8 cellular contexts compared by ENCODE assay signal in genomic region chr19:7944177-7944761, GRCh38. TPM values are rescaled to one million over a fixed set of nuclear protein-coding genes. Genes with fewer than 3 reads are reported as not detected.
DNase-seq lines count a peak whose midpoint lies in the region; ATAC-seq and TF ChIP-seq lines count a peak whose summit lies in the region.

No MANE protein-coding gene starts in this region.

- peak; percentile 25 for ATAC-seq in GM21786 (IDR thresholded peaks at IDR 0.05; ENCODE audit: unreplicated experiment)

- H3K4me3 ChIP-seq in LNCaP clone FGC (ENCODE audit: low read depth, low read length), result peak overlapping the region; percentile 85
- peak overlapping the region; percentile 82 for H3K4me3 ChIP-seq in fibroblast of villous mesenchyme (ENCODE audit: low read depth, low read length)
- peak overlapping the region; percentile 92 for H3K4me3 ChIP-seq in neural progenitor cell
- H3K4me3 ChIP-seq in stomach smooth muscle (ENCODE audit: low read length in 2 of 2), result peak overlapping the region; percentile 91 to 92

- peaks cover 4% of the 10 kb centered on the region for H3F3A ChIP-seq in neural progenitor cell (ENCODE audit: low read depth)

- peak overlapping the region; percentile 87 for H3K4me2 ChIP-seq in neural progenitor cell

- H3K4me3 Mint-ChIP-seq in neural progenitor cell, result peak overlapping the region; percentile 95

- H3K79me2 ChIP-seq in neural progenitor cell (ENCODE audit: low read depth), result peaks cover 29% of the 10 kb centered on the region

- H3K27me3 Mint-ChIP-seq in neural progenitor cell (ENCODE audit: insufficient read depth, low read depth), result peaks cover 4% of the 10 kb centered on the region

- H3K9ac ChIP-seq in neural progenitor cell (no peak overlapping the region), stomach smooth muscle (ENCODE audit: low read length in 2 of 2) (peak overlapping the region; percentile 80 to 81)

- TF ChIP-seq CTCF in LNCaP clone FGC (IDR thresholded peaks at IDR 0.05; ENCODE audit: control insufficient read depth, extremely low read depth, insufficient read depth) (peak; percentile 79), RWPE1 (conservative IDR thresholded peaks at IDR 0.05; ENCODE audit: low read depth) (peak; percentile 81), fibroblast of villous mesenchyme (IDR thresholded peaks at IDR 0.05; ENCODE audit: insufficient read depth, low read depth, low read length) (peak; percentile 83), neural progenitor cell (IDR thresholded peaks at IDR 0.05) (peak; percentile 89)

- H3K4me1 ChIP-seq in neural progenitor cell (peaks cover 5% of the 10 kb centered on the region), stomach smooth muscle (ENCODE audit: control insufficient read depth, insufficient read depth, low read length) (peaks cover 36% of the 10 kb centered on the region)

- peak overlapping the region; percentile 95 for H3K27ac Mint-ChIP-seq in neural progenitor cell

- H3K36me3 ChIP-seq in neural progenitor cell, result no peaks in the 10 kb centered on the region
- peaks cover 7 to 17% of the 10 kb centered on the region in 2 donors for H3K36me3 ChIP-seq in stomach smooth muscle (ENCODE audit: control insufficient read depth in 2 of 2, insufficient read depth in 2 of 2, low read length in 2 of 2)

- peaks cover 16% of the 10 kb centered on the region for H3K4me1 Mint-ChIP-seq in neural progenitor cell

- H3K27me3 ChIP-seq in neural progenitor cell (no peaks in the 10 kb centered on the region), stomach smooth muscle (ENCODE audit: control insufficient read depth in 1 of 2, insufficient read depth in 2 of 2, low read length in 2 of 2) (no peaks in the 10 kb centered on the region)

- peak; percentile 97 for DNase-seq in DMS 273 (lab: John Stamatoyannopoulos, UW; ENCODE audit: unreplicated experiment)
- peak; percentile 84 for DNase-seq in LNCaP clone FGC (ENCODE audit: low read depth)
- peak; percentile 85 for DNase-seq in RWPE1 (ENCODE audit: low spot score)
- DNase-seq in activated T-helper 9 cell treated with anti-CD3 and anti-CD28 coated beads, Interleukin-2, amount 50 U/mL, for 16 hours (ENCODE audit: low read depth), result peak; percentile 77
- peak; percentile 93 for DNase-seq in fibroblast of villous mesenchyme (ENCODE audit: low read depth)
- peak; percentile 94 for DNase-seq in neural progenitor cell (ENCODE audit: low spot score)

- POLR2A ChIA-PET in RWPE1 (lab: Yijun Ruan, JAX; ENCODE audit: low non-redundant PET), result interaction anchor here (0.5 to 1.1 kb wide), 6 partner anchors 8 to 219 kb away, joined by 3 to 9 read pairs (median 5); partner anchors contain the start of genes ELAVL1 and MAP2K7

- no peaks in the 10 kb centered on the region for H4K20me1 ChIP-seq in neural progenitor cell (ENCODE audit: low read depth)

- peak overlapping the region; percentile 78 for H2AFZ ChIP-seq in neural progenitor cell (replicated peaks)

- no peaks in the 10 kb centered on the region for H3K9me3 ChIP-seq in neural progenitor cell (ENCODE audit: low read depth)
- no peaks in the 10 kb centered on the region for H3K9me3 ChIP-seq in stomach smooth muscle (ENCODE audit: control insufficient read depth in 2 of 2, low read length in 2 of 2)

- CTCF ChIA-PET in RWPE1 (lab: Yijun Ruan, JAX), result interaction anchor here (0.5 to 2.4 kb wide), 18 partner anchors 15 to 887 kb away, joined by 3 to 21 read pairs (median 4); no protein-coding TSS in a partner anchor

- peak overlapping the region; percentile 86 for H3K27ac ChIP-seq in RWPE1
- peak overlapping the region; percentile 81 for H3K27ac ChIP-seq in neural progenitor cell
- H3K27ac ChIP-seq in stomach smooth muscle (ENCODE audit: low read length), result peak overlapping the region; percentile 99

- H3K36me3 Mint-ChIP-seq in neural progenitor cell, result peaks cover 11% of the 10 kb centered on the region

- no peaks in the 10 kb centered on the region for H3K9me3 Mint-ChIP-seq in neural progenitor cell

RNA-seq across cellular contexts. Expression of gene TIMM44, which starts 0.8 kb away (rescaled TPM):
- 57.9 and 58.6 TPM in 2 replicates for total RNA-seq in fibroblast of villous mesenchyme
- total RNA-seq in neural progenitor cell (ENCODE audit: low replicate concordance), result 43.7 and 59.5 TPM in 2 replicates

RNA-seq across cellular contexts. Expression of gene CTXN1, which starts 18.3 kb away (rescaled TPM):
- 1.9 and 3.0 TPM in 2 replicates for total RNA-seq in fibroblast of villous mesenchyme
- total RNA-seq in neural progenitor cell (ENCODE audit: low replicate concordance), result 3.7 and 34.3 TPM in 2 replicates

RNA-seq across cellular contexts. Expression of gene SNAPC2, which starts 24.1 kb away (rescaled TPM):
- 17.7 and 23.5 TPM in 2 replicates for total RNA-seq in fibroblast of villous mesenchyme
- 5.7 and 20.7 TPM in 2 replicates for total RNA-seq in neural progenitor cell (ENCODE audit: low replicate concordance)

RNA-seq across cellular contexts. Expression of gene TGFBR3L, which starts 29.6 kb away (rescaled TPM):
- total RNA-seq in fibroblast of villous mesenchyme (0.86 and 0.97 TPM in 2 replicates), neural progenitor cell (ENCODE audit: low replicate concordance) (0.99 and 1.8 TPM in 2 replicates)

RNA-seq across cellular contexts. Expression of gene MAP2K7, which starts 40.6 kb away (rescaled TPM):
- 12.1 and 12.2 TPM in 2 replicates for total RNA-seq in fibroblast of villous mesenchyme
- total RNA-seq in neural progenitor cell (ENCODE audit: low replicate concordance), result 14.4 and 20.7 TPM in 2 replicates

Comparison
In these comparisons a context has a peak if more than half of its experiments do, and no peak if none do; other contexts are left out.
1. Peak in every context shown above with its lines: DNase-seq, ATAC-seq, H3K4me3 ChIP-seq and H3K27ac ChIP-seq.